In genomic region chr12:111773801-111774551, GRCh38 we compare ENCODE assay signal across 8 cellular contexts. TPM values are rescaled to one million over a fixed set of nuclear protein-coding genes. Genes with fewer than 3 reads are reported as not detected.
DNase-seq lines count a peak whose midpoint lies in the region; ATAC-seq, FAIRE-seq and TF ChIP-seq lines count a peak whose summit lies in the region.

No MANE protein-coding gene starts in this region.

- H4K20me1 ChIP-seq in astrocyte (ENCODE audit: insufficient read depth, low read length), result peaks cover 5% of the 10 kb centered on the region

- no peak overlapping the region for H2AFZ ChIP-seq in astrocyte (ENCODE audit: low read depth, low read length)

- DNase-seq in COLO668 (lab: John Stamatoyannopoulos, UW; ENCODE audit: unreplicated experiment) (peak; percentile 48), astrocyte (ENCODE audit: low read depth) (peak; percentile 85), left lobe of liver (ENCODE audit: low spot score) (peak; percentile 90), thyroid gland (peak; percentile 74 to 84), NCI-H1105 (lab: John Stamatoyannopoulos, UW) (no peak)
- no peak for DNase-seq in activated CD4-positive, alpha-beta memory T cell treated with anti-CD3 and anti-CD28 coated beads for 36 hours

- intact Hi-C loops in thyroid gland (cut with DNase I), result no loop called here
- intact Hi-C loops in activated CD4-positive, alpha-beta memory T cell treated with anti-CD3 and anti-CD28 coated beads for 36 hours (cut with micrococcal nuclease), result no loop called here

- no peaks in the 10 kb centered on the region for H3K27me3 Mint-ChIP-seq in astrocyte (ENCODE audit: low read depth, unreplicated experiment)
- peaks cover 8% of the 10 kb centered on the region for H3K27me3 Mint-ChIP-seq in activated CD4-positive, alpha-beta memory T cell treated with anti-CD3 and anti-CD28 coated beads for 36 hours

- H3K27ac Mint-ChIP-seq in astrocyte (ENCODE audit: unreplicated experiment), result no peak overlapping the region
- no peak overlapping the region for H3K27ac Mint-ChIP-seq in activated CD4-positive, alpha-beta memory T cell treated with anti-CD3 and anti-CD28 coated beads for 36 hours

- WGBS in thyroid gland, 2 donors, result 29 to 44% methylated on average over 17 of the region's 17 CpGs

- H3K36me3 Mint-ChIP-seq in astrocyte (ENCODE audit: low read depth, unreplicated experiment), result peaks cover 18% of the 10 kb centered on the region
- H3K36me3 Mint-ChIP-seq in activated CD4-positive, alpha-beta memory T cell treated with anti-CD3 and anti-CD28 coated beads for 36 hours, result no peaks in the 10 kb centered on the region

- H3K27me3 ChIP-seq in astrocyte (ENCODE audit: insufficient read depth, low read length), result no peaks in the 10 kb centered on the region
- no peaks in the 10 kb centered on the region for H3K27me3 ChIP-seq in thyroid gland

- TF ChIP-seq POLR2A in thyroid gland (IDR thresholded peaks at IDR 0.05), result peak in 1 of 2 donors; percentile 35

- no peaks in the 10 kb centered on the region for H3K36me3 ChIP-seq in astrocyte (ENCODE audit: insufficient read depth, low read length)
- H3K36me3 ChIP-seq in thyroid gland, result no peaks in the 10 kb centered on the region

- CTCF ChIA-PET in activated CD4-positive, alpha-beta memory T cell treated with anti-CD3 and anti-CD28 coated beads for 36 hours (lab: Charles Lee), result no interaction called here

- POLR2A ChIA-PET in activated CD4-positive, alpha-beta memory T cell treated with anti-CD3 and anti-CD28 coated beads for 36 hours (lab: Charles Lee), result no interaction called here

- H3K4me3 ChIP-seq in astrocyte (ENCODE audit: insufficient read depth, low read depth, low read length) (no peak overlapping the region), thyroid gland (replicated peaks in 1 of 3) (no peak overlapping the region)

- H3K4me3 Mint-ChIP-seq in astrocyte (ENCODE audit: unreplicated experiment), result no peak overlapping the region
- H3K4me3 Mint-ChIP-seq in activated CD4-positive, alpha-beta memory T cell treated with anti-CD3 and anti-CD28 coated beads for 36 hours, result no peak overlapping the region

- peak overlapping the region; percentile 48 for H3K4me2 ChIP-seq in astrocyte (ENCODE audit: low read length)

- H3K4me1 ChIP-seq in astrocyte (ENCODE audit: insufficient read depth, low read length), result peaks cover 12% of the 10 kb centered on the region
- H3K4me1 ChIP-seq in thyroid gland, result peaks cover 45 to 64% of the 10 kb centered on the region in 2 donors

- no peaks in the 10 kb centered on the region for H3K9me3 ChIP-seq in astrocyte (ENCODE audit: insufficient read depth, low read depth, low read length)
- no peaks in the 10 kb centered on the region for H3K9me3 ChIP-seq in thyroid gland

- no peak for FAIRE-seq in astrocyte (lab: Jason Lieb, UNC)

- TF ChIP-seq CTCF in astrocyte (IDR thresholded peaks at IDR 0.05; ENCODE audit: insufficient read depth, low read depth, low read length), result no peak
- no peak for TF ChIP-seq CTCF in thyroid gland (IDR thresholded peaks at IDR 0.05)

- H3K9me3 Mint-ChIP-seq in astrocyte (ENCODE audit: unreplicated experiment), result no peaks in the 10 kb centered on the region
- H3K9me3 Mint-ChIP-seq in activated CD4-positive, alpha-beta memory T cell treated with anti-CD3 and anti-CD28 coated beads for 36 hours, result no peaks in the 10 kb centered on the region

- H3K9ac ChIP-seq in astrocyte (ENCODE audit: low read length), result no peak overlapping the region

- H3K27ac ChIP-seq in astrocyte (ENCODE audit: low read depth, low read length), result no peak overlapping the region
- peak overlapping the region; percentile 91 to 98 (median 93) for H3K27ac ChIP-seq in thyroid gland

- H3K79me2 ChIP-seq in astrocyte (ENCODE audit: insufficient read depth, low read length), result no peaks in the 10 kb centered on the region

- H3K4me1 Mint-ChIP-seq in astrocyte (ENCODE audit: low read depth, unreplicated experiment), result peaks cover 11% of the 10 kb centered on the region
- H3K4me1 Mint-ChIP-seq in activated CD4-positive, alpha-beta memory T cell treated with anti-CD3 and anti-CD28 coated beads for 36 hours (ENCODE audit: low read depth), result peaks cover 3% of the 10 kb centered on the region

- peak; percentile 57 for ATAC-seq in HG03196 (IDR thresholded peaks at IDR 0.05; ENCODE audit: unreplicated experiment)
- peak; percentile 31 for ATAC-seq in left lobe of liver
- no peak for ATAC-seq in HG03175 (IDR thresholded peaks at IDR 0.05; ENCODE audit: unreplicated experiment)

RNA-seq across cellular contexts. Expression of gene ALDH2, which starts 7.2 kb away (rescaled TPM):
- total RNA-seq in astrocyte (79.2 and 82.0 TPM in 2 replicates), left lobe of liver (1,121 TPM), thyroid gland (100 to 1,000 TPM in 2 of 4 donors, 10 to 100 TPM in 2; 90.7 to 112 (median 97.8) TPM)
- total RNA-seq in activated CD4-positive, alpha-beta memory T cell treated with anti-CD3 and anti-CD28 coated beads for 36 hours, result 1 to 10 TPM; 1.9 to 3.1 TPM

Comparison
In these comparisons a context has a peak if more than half of its experiments do, and no peak if none do; other contexts are left out.
1. DNase-seq: peak in COLO668 (single experiment), astrocyte (single experiment), left lobe of liver (single experiment) and thyroid gland (2 of 2); none in NCI-H1105 (single experiment) and activated CD4-positive, alpha-beta memory T cell treated with anti-CD3 and anti-CD28 coated beads for 36 hours (single experiment).
2. RNA of gene ALDH2, which starts 7.2 kb away (total RNA-seq): 1,121 TPM in left lobe of liver (single experiment), 90.7 to 112 TPM in thyroid gland and 79.2 to 82.0 TPM in astrocyte; 1.9 to 3.1 TPM in activated CD4-positive, alpha-beta memory T cell treated with anti-CD3 and anti-CD28 coated beads for 36 hours; every median in the first group is over 10 times any median in the second.